ENCODE assay signal across 7 cellular contexts in genomic region chr21:43503075-43503750, GRCh38.
DNase-seq lines count a peak whose midpoint lies in the region; ATAC-seq, FAIRE-seq and TF ChIP-seq lines count a peak whose summit lies in the region.
"Not testable (repeated sequence)": the region's sequence is repeated elsewhere in the genome, so short reads cannot be mapped to it uniquely, and the experiment has no call there.

No MANE protein-coding gene starts in this region.

- H2AFZ ChIP-seq in GM23338; endothelial cell of umbilical vein (ENCODE audit: low read depth, low read length): not testable (repeated sequence)

- ATAC-seq in GM23338 (peak; percentile 82), RWPE2 (ENCODE audit: low read depth) (peak; percentile 63), left ventricle myocardium superior (peak; percentile 52), right lobe of liver (peak; percentile 72 to 83 (median 76)), omental fat pad (ENCODE audit: low FRiP score) (peak; percentile 51)
- ATAC-seq in stimulated activated memory B cell treated with anti-CD40 and anti-IgM and Interleukin-4, amounts not matched to agents 10 μg/mL and 1 μg/mL and 100 μg/mL, for 72 hours, result peak; percentile 61

- not testable (repeated sequence) for H3K27me3 Mint-ChIP-seq in GM23338 (ENCODE audit: insufficient read depth, low read depth, poor library complexity); stimulated activated memory B cell treated with anti-CD40 and anti-IgM and Interleukin-4, amounts not matched to agents 10 μg/mL and 1 μg/mL and 100 μg/mL, for 72 hours

- H3K4me2 ChIP-seq in GM23338; endothelial cell of umbilical vein (ENCODE audit: insufficient read depth, low read length): not testable (repeated sequence)

- not testable (repeated sequence) for H3K9me2 ChIP-seq in GM23338 (ENCODE audit: insufficient read depth)

- H3K79me2 ChIP-seq in GM23338 (replicated peaks; ENCODE audit: insufficient read depth); endothelial cell of umbilical vein (ENCODE audit: control insufficient read depth, insufficient read depth, low read length): not testable (repeated sequence)

- not testable (repeated sequence) for BruUV-seq in endothelial cell of umbilical vein (replicated peaks; lab: Mats Ljungman, UMichigan)

- dilution Hi-C loops in endothelial cell of umbilical vein (cut with MboI; ENCODE audit: extremely low pct_ligation_motif_present, low sequenced_read_pairs), result not testable (repeated sequence)

- not testable (repeated sequence) for H3K36me3 ChIP-seq in GM23338 (ENCODE audit: insufficient read depth); RWPE2 (ENCODE audit: low read depth); endothelial cell of umbilical vein (ENCODE audit: control insufficient read depth in 2 of 2, extremely low read depth in 1 of 2, insufficient read depth in 2 of 2, low read length in 2 of 2); right lobe of liver

- not testable (repeated sequence) for H3K9me3 Mint-ChIP-seq in GM23338; stimulated activated memory B cell treated with anti-CD40 and anti-IgM and Interleukin-4, amounts not matched to agents 10 μg/mL and 1 μg/mL and 100 μg/mL, for 72 hours

- peak; percentile 18 for FAIRE-seq in endothelial cell of umbilical vein (lab: Jason Lieb, UNC)

- H3K36me3 Mint-ChIP-seq in GM23338 (ENCODE audit: low read depth); stimulated activated memory B cell treated with anti-CD40 and anti-IgM and Interleukin-4, amounts not matched to agents 10 μg/mL and 1 μg/mL and 100 μg/mL, for 72 hours: not testable (repeated sequence)

- not testable (repeated sequence) for H3K4me1 ChIP-seq in GM23338 (ENCODE audit: insufficient read depth); RWPE2 (ENCODE audit: insufficient read depth, poor library complexity, severe bottlenecking); endothelial cell of umbilical vein (ENCODE audit: control insufficient read depth, extremely low read depth, insufficient read depth, low read length); right lobe of liver

- not testable (repeated sequence) for DNase-seq in GM23338 (ENCODE audit: low spot score); RWPE2 (ENCODE audit: low spot score); endothelial cell of umbilical vein (ENCODE audit: low read depth, low spot score); left ventricle myocardium superior; right lobe of liver; omental fat pad (ENCODE audit: low spot score)

- not testable (repeated sequence) for H3F3A ChIP-seq in GM23338 (replicated peaks; ENCODE audit: low read depth)

- H3K9ac ChIP-seq in endothelial cell of umbilical vein (replicated peaks; ENCODE audit: extremely low read depth, insufficient read depth, low read length), result not testable (repeated sequence)

- TF ChIP-seq CTCF in GM23338 (conservative IDR thresholded peaks at IDR 0.05; ENCODE audit: low read depth in 2 of 2); RWPE2 (IDR thresholded peaks at IDR 0.05; ENCODE audit: poor library complexity, severe bottlenecking); endothelial cell of umbilical vein (IDR thresholded peaks at IDR 0.05; ENCODE audit: extremely low read depth in 1 of 2, insufficient read depth in 1 of 2, low read depth in 1 of 2, low read length in 2 of 2); right lobe of liver (IDR thresholded peaks at IDR 0.05); omental fat pad (IDR thresholded peaks at IDR 0.05): not testable (repeated sequence)

- no CpG with 5 or more reads among the region's 15 CpGs for WGBS in right lobe of liver (ENCODE audit: insufficient coverage, low coverage, low lambda C conversion rate, missing lambda C conversion rate)

- not testable (repeated sequence) for H3K4me1 Mint-ChIP-seq in GM23338; stimulated activated memory B cell treated with anti-CD40 and anti-IgM and Interleukin-4, amounts not matched to agents 10 μg/mL and 1 μg/mL and 100 μg/mL, for 72 hours

- not testable (repeated sequence) for H3K27ac Mint-ChIP-seq in GM23338; stimulated activated memory B cell treated with anti-CD40 and anti-IgM and Interleukin-4, amounts not matched to agents 10 μg/mL and 1 μg/mL and 100 μg/mL, for 72 hours

- intact Hi-C loops in endothelial cell of umbilical vein (cut with micrococcal nuclease); left ventricle myocardium superior (cut with micrococcal nuclease); right lobe of liver (cut with DNase I): not testable (repeated sequence)

- not testable (repeated sequence) for H3K9me1 ChIP-seq in endothelial cell of umbilical vein (replicated peaks; ENCODE audit: control insufficient read depth, extremely low read depth, insufficient read depth, low read length)

- not testable (repeated sequence) for H3K27me3 ChIP-seq in GM23338 (ENCODE audit: insufficient read depth); RWPE2 (ENCODE audit: insufficient read depth, poor library complexity, severe bottlenecking); endothelial cell of umbilical vein (ENCODE audit: control insufficient read depth in 2 of 2, insufficient read depth in 2 of 2, low read length in 2 of 2); right lobe of liver

- CTCF ChIA-PET in endothelial cell of umbilical vein (lab: Charles Lee), result not testable (repeated sequence)

- not testable (repeated sequence) for H3K27ac ChIP-seq in GM23338 (ENCODE audit: low read depth); RWPE2 (ENCODE audit: poor library complexity, severe bottlenecking); endothelial cell of umbilical vein (ENCODE audit: insufficient read depth, low read depth, low read length); right lobe of liver

- H3K9me3 ChIP-seq in RWPE2 (ENCODE audit: severe bottlenecking); endothelial cell of umbilical vein (replicated peaks; ENCODE audit: control insufficient read depth, insufficient read depth, low read length); right lobe of liver: not testable (repeated sequence)

- H3K4me3 Mint-ChIP-seq in GM23338; stimulated activated memory B cell treated with anti-CD40 and anti-IgM and Interleukin-4, amounts not matched to agents 10 μg/mL and 1 μg/mL and 100 μg/mL, for 72 hours: not testable (repeated sequence)

- not testable (repeated sequence) for H4K20me1 ChIP-seq in GM23338 (replicated peaks; ENCODE audit: insufficient read depth); endothelial cell of umbilical vein (replicated peaks; ENCODE audit: control insufficient read depth, extremely low read depth, insufficient read depth, low read length)

- POLR2A ChIA-PET in endothelial cell of umbilical vein (lab: Charles Lee), result not testable (repeated sequence)

- not testable (repeated sequence) for TF ChIP-seq POLR2A in endothelial cell of umbilical vein (IDR thresholded peaks at IDR 0.05; ENCODE audit: low read depth, low read length); right lobe of liver (IDR thresholded peaks at IDR 0.05)

- H3K4me3 ChIP-seq in GM23338; RWPE2 (ENCODE audit: severe bottlenecking); endothelial cell of umbilical vein (replicated peaks in 1 of 3; ENCODE audit: insufficient read depth in 1 of 3, low read depth in 1 of 3, low read length in 3 of 3); right lobe of liver: not testable (repeated sequence)
